ENCODE assay signal across 24 cellular contexts in genomic region chr16:8982816-8983215, GRCh38.
"Had no signal": no experiment of that assay in that cellular context is flagged by ENCODE, and none has a peak within 500 bp of the region (broad histone marks: within the 10 kb centered on the region; RNA-seq: fewer than 3 reads in every experiment).

No MANE protein-coding gene starts in this region.

- H3K27ac ChIP-seq: coronary artery, dorsolateral prefrontal cortex, esophagus muscularis mucosa, foreskin keratinocyte, gastroesophageal sphincter, heart right ventricle, left lung, lower lobe of right lung had no signal

- H3K4me1 ChIP-seq: esophagus muscularis mucosa, foreskin keratinocyte, gastroesophageal sphincter, heart right ventricle, left lung, lower lobe of right lung had no signal

- H3K4me3 ChIP-seq: coronary artery, dorsolateral prefrontal cortex, esophagus muscularis mucosa, gastroesophageal sphincter, heart right ventricle, left lung, lower lobe of right lung, mucosa of descending colon had no signal

- H3K9me3 ChIP-seq: esophagus muscularis mucosa, gastroesophageal sphincter, heart right ventricle, left lung, lower lobe of right lung, mucosa of descending colon had no signal

- DNase-seq: dermis blood vessel endothelial cell; dorsolateral prefrontal cortex; effector CD4-positive, alpha-beta T cell; effector memory CD4-positive, alpha-beta T cell; foreskin keratinocyte; head of caudate nucleus; heart right ventricle; hippocampal formation; left cardiac atrium; left lung; left ventricle myocardium superior; lower lobe of right lung; mesenchymal stem cell; mucosa of descending colon; naive B cell had no signal

- H3K27me3 ChIP-seq: esophagus muscularis mucosa, foreskin keratinocyte, left lung had no signal

- H3K27me3 Mint-ChIP-seq: naive B cell had no signal

- FAIRE-seq: colon, endothelial cell of umbilical vein, frontal cortex, islet of Langerhans, keratinocyte had no signal

- H3K4me3 Mint-ChIP-seq: mesothelial cell of epicardium, naive B cell had no signal

- H3K4me1 Mint-ChIP-seq: mesothelial cell of epicardium, naive B cell had no signal

- H3K27ac Mint-ChIP-seq: mesothelial cell of epicardium had no signal

- ATAC-seq: foreskin keratinocyte, gastroesophageal sphincter, heart right ventricle, left cardiac atrium, left lung, left ventricle myocardium superior, lower lobe of right lung, mucosa of descending colon had no signal

- H3K36me3 ChIP-seq: esophagus muscularis mucosa, gastroesophageal sphincter, heart right ventricle, left lung, lower lobe of right lung had no signal

- H3K9me3 Mint-ChIP-seq: mesothelial cell of epicardium had no signal

- H3K36me3 Mint-ChIP-seq: mesothelial cell of epicardium, naive B cell had no signal
